In genomic region chr9:14525840-14526239, GRCh38 we compare ENCODE assay signal across 29 cellular contexts.
"Had no signal": no experiment of that assay in that cellular context is flagged by ENCODE, and none has a peak within 500 bp of the region (broad histone marks: within the 10 kb centered on the region; RNA-seq: fewer than 3 reads in every experiment).

No MANE protein-coding gene starts in this region.

- H3K27me3 Mint-ChIP-seq: effector memory CD8-positive, alpha-beta T cell had no signal

- H3K4me1 ChIP-seq: adrenal gland, ascending aorta, lower lobe of right lung, parathyroid adenoma, upper lobe of left lung had no signal

- H3K4me1 Mint-ChIP-seq: activated CD4-positive, alpha-beta T cell treated with anti-CD3 and anti-CD28 coated beads for 36 hours; immature natural killer cell had no signal

- H3K27me3 ChIP-seq: adrenal gland, ascending aorta, brain microvascular endothelial cell, hepatocyte, upper lobe of left lung had no signal

- H3K27ac ChIP-seq: adrenal gland, ascending aorta, brain microvascular endothelial cell, dorsolateral prefrontal cortex, hepatocyte, lower lobe of right lung, parathyroid adenoma, upper lobe of left lung had no signal

- H3K9me3 Mint-ChIP-seq: activated T-cell treated with anti-CD3 and anti-CD28 coated beads, Interleukin-2, amount 50 U/mL, for 4 hours; activated T-helper 2 cell treated with anti-CD3 and anti-CD28 coated beads, Interferon-gamma antibody, Interleukin-2, Interleukin-4, amounts not matched to agents 10 μg/mL and 5 μg/mL and 100 μg/mL, durations not matched to agents 14 hours and 24 hours and 36 hours; effector memory CD8-positive, alpha-beta T cell; nephron progenitor cell; WTC11 had no signal

- ATAC-seq: activated CD4-positive, alpha-beta T cell treated with anti-CD3 and anti-CD28 coated beads for 36 hours; activated T-cell treated with anti-CD3 and anti-CD28 coated beads, Interleukin-2, amount 50 U/mL, for 4 hours; effector memory CD8-positive, alpha-beta T cell; esophagus mucosa; left lobe of liver; mucosa of descending colon; right cardiac atrium; stimulated activated naive CD8-positive, alpha-beta T cell treated with anti-CD3 and anti-CD28 coated beads, Interleukin-15, Interleukin-2, amounts not matched to agents 100 U/mL and 50 U/mL, for 24 hours; WTC11 had no signal

- H3K36me3 ChIP-seq: adrenal gland, ascending aorta, brain microvascular endothelial cell, lower lobe of right lung, upper lobe of left lung had no signal

- H3K4me3 ChIP-seq: adrenal gland, ascending aorta, dorsolateral prefrontal cortex, hepatocyte, lower lobe of right lung, mucosa of descending colon, upper lobe of left lung had no signal

- H3K4me3 Mint-ChIP-seq: activated CD4-positive, alpha-beta T cell treated with anti-CD3 and anti-CD28 coated beads for 36 hours; activated naive CD8-positive, alpha-beta T cell; activated T-cell treated with anti-CD3 and anti-CD28 coated beads, Interleukin-2, amount 50 U/mL, for 4 hours; effector memory CD8-positive, alpha-beta T cell; immature natural killer cell; nephron progenitor cell; WTC11 had no signal

- DNase-seq: activated CD4-positive, alpha-beta T cell treated with anti-CD3 and anti-CD28 coated beads for 36 hours; activated CD4-positive, alpha-beta T cell treated with anti-CD3 and anti-CD28 coated beads, Interleukin-2, amount 50 U/mL, for 4 hours; activated CD8-positive, alpha-beta memory T cell treated with anti-CD3 and anti-CD28 coated beads for 24 hours; activated CD8-positive, alpha-beta memory T cell treated with anti-CD3 and anti-CD28 coated beads, Interleukin-2, amount 50 U/mL, for 48 hours; activated naive CD4-positive, alpha-beta T cell; activated T-cell treated with anti-CD3 and anti-CD28 coated beads, Interleukin-2, amount 50 U/mL, for 4 hours; adrenal gland; brain microvascular endothelial cell; dorsolateral prefrontal cortex; effector memory CD8-positive, alpha-beta T cell; glutamatergic neuron; immature natural killer cell; lower lobe of right lung; mesendoderm; mucosa of descending colon; nephron progenitor cell; nucleus accumbens; right cardiac atrium; stimulated activated CD4-positive, alpha-beta T cell treated with anti-CD3 and anti-CD28 coated beads, Interleukin-4, amount 100 ng/mL, for 24 hours; stimulated activated naive CD8-positive, alpha-beta T cell treated with anti-CD3 and anti-CD28 coated beads, Interleukin-15, Interleukin-2, amounts not matched to agents 100 U/mL and 50 U/mL, for 24 hours had no signal

- H3K9ac ChIP-seq: parathyroid adenoma had no signal

- H3K9me3 ChIP-seq: adrenal gland, ascending aorta, lower lobe of right lung, mucosa of descending colon, upper lobe of left lung had no signal

- H3K27ac Mint-ChIP-seq: activated CD4-positive, alpha-beta T cell treated with anti-CD3 and anti-CD28 coated beads for 36 hours; activated naive CD8-positive, alpha-beta T cell; activated T-helper 2 cell treated with anti-CD3 and anti-CD28 coated beads, Interferon-gamma antibody, Interleukin-2, Interleukin-4, amounts not matched to agents 10 μg/mL and 5 μg/mL and 100 μg/mL, durations not matched to agents 14 hours and 24 hours and 36 hours; effector memory CD8-positive, alpha-beta T cell; immature natural killer cell; nephron progenitor cell; WTC11 had no signal

- H3K36me3 Mint-ChIP-seq: activated naive CD8-positive, alpha-beta T cell; immature natural killer cell; WTC11 had no signal
